Comparison of ENCODE assay signal across 1 cellular context in genomic region chr3:42590989-42591756, GRCh38.
A peak's percentile ranks its signal among the peaks of the same experiment; 100 is the strongest.
TF ChIP-seq lines count a peak whose summit lies in the region.

No MANE protein-coding gene starts in this region.

TF ChIP-seq in K562, 482 proteins besides CTCF, POLR2A, EP300 and RAD21 (continued from another document and continues in another):
- TF ChIP-seq THAP7 (CRISPR knock-in tag; IDR thresholded peaks at IDR 0.05), result no peak
- TF ChIP-seq ZNF280B (CRISPR knock-in tag; IDR thresholded peaks at IDR 0.05), result no peak
- no peak for TF ChIP-seq NCOA2 (IDR thresholded peaks at IDR 0.05; ENCODE audit: partially characterized antibody in 2 of 2)
- peak; percentile 51; the same call in 1 of the 2 replicates for TF ChIP-seq TFAP4 (CRISPR knock-in tag; IDR thresholded peaks at IDR 0.05; ENCODE audit: borderline replicate concordance)
- TF ChIP-seq MEIS2 (IDR thresholded peaks at IDR 0.05; ENCODE audit: partially characterized antibody), result no peak
- peak; percentile 57 for TF ChIP-seq TFE3 (CRISPR knock-in tag; IDR thresholded peaks at IDR 0.05)
- peak; percentile 47 for TF ChIP-seq FOXP1 (CRISPR knock-in tag; IDR thresholded peaks at IDR 0.05)
- TF ChIP-seq ZNF639 (CRISPR knock-in tag; conservative IDR thresholded peaks at IDR 0.05 in 1 of 2, IDR thresholded peaks at IDR 0.05 in 1 of 2), result peak in 1 of 2 experiments; percentile 78; a peak in 2 of 4 replicates
- TF ChIP-seq SNRNP70 (optimal IDR thresholded peaks at IDR 0.05; ENCODE audit: low read depth, low read length), result no peak
- no peak for TF ChIP-seq ELK3 (CRISPR knock-in tag; IDR thresholded peaks at IDR 0.05)
- TF ChIP-seq KLF10 (CRISPR knock-in tag; IDR thresholded peaks at IDR 0.05), result no peak
- TF ChIP-seq SIN3A (IDR thresholded peaks at IDR 0.05; ENCODE audit: borderline replicate concordance in 2 of 2, control insufficient read depth in 1 of 2, low read depth in 2 of 2, low read length in 2 of 2), result peak; percentile 56 to 71; a peak in 1 of 4 replicates
- TF ChIP-seq ZNF766 (CRISPR knock-in tag; conservative IDR thresholded peaks at IDR 0.05), result no peak
- no peak for TF ChIP-seq IRF1 (CRISPR knock-in tag; IDR thresholded peaks at IDR 0.05; ENCODE audit: borderline replicate concordance)
- no peak for TF ChIP-seq ETV5 (CRISPR knock-in tag; IDR thresholded peaks at IDR 0.05; ENCODE audit: low read depth)
- TF ChIP-seq ZFP30 (CRISPR knock-in tag; IDR thresholded peaks at IDR 0.05; ENCODE audit: borderline replicate concordance), result no peak
- TF ChIP-seq SMARCE1 (IDR thresholded peaks at IDR 0.05), result peak; percentile 45; the same call in 1 of the 2 replicates
- peak; percentile 73 for TF ChIP-seq TOE1 (IDR thresholded peaks at IDR 0.05; ENCODE audit: borderline replicate concordance)
- TF ChIP-seq TOE1 (CRISPR knock-in tag; IDR thresholded peaks at IDR 0.05; ENCODE audit: borderline replicate concordance, low read depth), result no peak
- TF ChIP-seq DIDO1 (tag; IDR thresholded peaks at IDR 0.05; ENCODE audit: low read depth), result no peak
- 0 out of 2 replicates have a peak, but pooled peaks have one; percentile 34 for TF ChIP-seq ZNF384 (IDR thresholded peaks at IDR 0.05; ENCODE audit: low read depth, low read length)
- TF ChIP-seq ZFX (CRISPR knock-in tag; IDR thresholded peaks at IDR 0.05), result peak; percentile 43; the same call in 1 of the 2 replicates
- TF ChIP-seq CC2D1A (IDR thresholded peaks at IDR 0.05), result 0 out of 2 replicates have a peak, but pooled peaks have one; percentile 29
- TF ChIP-seq ERF (CRISPR knock-in tag; IDR thresholded peaks at IDR 0.05), result no peak
- no peak for TF ChIP-seq ARID3B (CRISPR knock-in tag; IDR thresholded peaks at IDR 0.05; ENCODE audit: borderline replicate concordance)
- TF ChIP-seq CUX1 (CRISPR knock-in tag; IDR thresholded peaks at IDR 0.05), result no peak
- no peak for TF ChIP-seq POLR3G (IDR thresholded peaks at IDR 0.05; ENCODE audit: extremely low read depth, insufficient read length, insufficient replicate concordance)
- no peak for TF ChIP-seq REST (CRISPR knock-in tag; IDR thresholded peaks at IDR 0.05; ENCODE audit: low read depth)
- peak; percentile 51 for TF ChIP-seq GTF3C2 (IDR thresholded peaks at IDR 0.05; ENCODE audit: borderline replicate concordance, extremely low read depth, insufficient read length)
- TF ChIP-seq SMARCA4 (IDR thresholded peaks at IDR 0.05), result 0 out of 2 replicates have a peak, but pooled peaks have one; percentile 22
- TF ChIP-seq ZBED1 (IDR thresholded peaks at IDR 0.05), result no peak
- TF ChIP-seq NR2C2 (CRISPR knock-in tag; IDR thresholded peaks at IDR 0.05), result no peak
- no peak; the same call in 1 of the 2 replicates for TF ChIP-seq NR2C2 (tag; IDR thresholded peaks at IDR 0.05)
- no peak for TF ChIP-seq SPI1 (IDR thresholded peaks at IDR 0.05; ENCODE audit: borderline replicate concordance, low read depth, low read length)
